In the genomic region with DNA sequence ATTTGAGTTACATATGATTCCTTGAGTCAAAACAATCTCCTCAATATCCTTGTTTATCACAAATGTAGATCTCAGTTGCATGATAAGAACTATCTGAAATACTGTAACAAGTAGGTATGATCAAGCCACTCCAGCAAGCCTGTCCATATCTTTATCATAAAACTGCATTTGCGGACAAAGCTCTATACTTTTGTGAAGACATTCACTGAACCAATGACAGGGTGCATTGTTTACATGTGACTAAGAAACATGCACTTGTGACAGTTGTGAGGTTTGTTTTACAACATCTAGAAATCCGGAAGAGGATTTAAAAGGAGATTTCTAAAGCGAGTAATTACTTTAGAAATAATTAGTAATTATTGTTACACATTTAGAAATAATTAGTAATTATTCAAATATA, we compare ENCODE assay signal across 20 cellular contexts.
"Had no signal": no experiment of that assay in that cellular context is flagged by ENCODE, and none has a peak within 500 bp of the region (broad histone marks: within the 10 kb centered on the region; RNA-seq: fewer than 3 reads in every experiment).

No MANE protein-coding gene starts in this region.

- DNase-seq: activated CD4-positive, alpha-beta T cell treated with anti-CD3 and anti-CD28 coated beads for 1 hour; activated CD4-positive, alpha-beta T cell treated with anti-CD3 and anti-CD28 coated beads, Interleukin-2, amount 50 U/mL, for 1 hour; activated CD8-positive, alpha-beta T cell treated with anti-CD3 and anti-CD28 coated beads, Interleukin-2, amount 10 ng/mL, durations not matched to agents 7 days and 5 days; activated gamma-delta T cell treated with Interleukin-2 at 50 U/mL for 16 hours; anterior cingulate cortex; body of pancreas; effector CD4-positive, alpha-beta T cell; hippocampal formation; left ventricle myocardium inferior; midbrain; natural killer cell; psoas muscle; small intestine; stimulated activated CD4-positive, alpha-beta T cell treated with anti-CD3 and anti-CD28 coated beads, Interleukin-2, amount 100 ng/mL, for 24 hours; stimulated activated naive CD8-positive, alpha-beta T cell treated with anti-CD3 and anti-CD28 coated beads, Interleukin-15, amount 100 ng/mL, for 72 hours; transverse colon; uterus; WERI-Rb-1 had no signal

- ATAC-seq: activated CD8-positive, alpha-beta T cell treated with anti-CD3 and anti-CD28 coated beads, Interleukin-2, amount 10 ng/mL, durations not matched to agents 7 days and 5 days; body of pancreas; natural killer cell; psoas muscle; stimulated activated effector memory CD8-positive, alpha-beta T cell treated with anti-CD3 and anti-CD28 coated beads, Interleukin-12 subunit alpha, Interleukin-12 subunit beta, amount 100 ng/mL, for 72 hours; stimulated activated naive CD8-positive, alpha-beta T cell treated with anti-CD3 and anti-CD28 coated beads, Interleukin-15, amount 100 ng/mL, for 72 hours had no signal

- FAIRE-seq: endometrium had no signal
